ENCODE assay signal across 2 cellular contexts in the genomic region with DNA sequence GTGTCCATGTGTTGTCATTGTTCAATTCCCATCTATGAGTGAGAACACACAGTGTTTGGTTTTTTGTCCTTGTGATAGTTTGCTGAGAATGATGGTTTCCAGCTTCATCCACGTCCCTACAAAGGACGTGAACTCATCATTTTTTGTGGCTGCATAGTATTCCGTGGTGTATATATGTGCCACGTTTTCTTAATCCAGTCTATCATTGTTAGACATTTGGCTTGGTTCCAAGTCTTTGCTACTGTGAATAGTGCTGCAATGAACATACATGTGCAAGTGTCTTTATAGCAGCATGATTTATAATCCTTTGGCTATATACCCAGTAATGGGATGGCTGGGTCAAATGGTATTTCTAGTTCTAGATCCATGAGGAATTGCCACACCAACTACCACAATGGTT.
A peak's percentile ranks its signal among the peaks of the same experiment; 100 is the strongest.
DNase-seq lines count a peak whose midpoint lies in the region; ATAC-seq, FAIRE-seq and TF ChIP-seq lines count a peak whose summit lies in the region.
"Not testable (repeated sequence)": the region's sequence is repeated elsewhere in the genome, so short reads cannot be mapped to it uniquely, and the experiment has no call there.

No MANE protein-coding gene starts in this region.

- not testable (repeated sequence) for H3K36me3 ChIP-seq in HEK293 (ENCODE audit: control insufficient read depth in 2 of 2, insufficient read depth in 1 of 2, low read length in 2 of 2); K562 (ENCODE audit: control insufficient read depth, insufficient read depth, low read length)

- H3K9ac ChIP-seq in K562 (ENCODE audit: insufficient read depth in 1 of 2, low read depth in 2 of 2, low read length in 2 of 2): not testable (repeated sequence)

- H3K79me2 ChIP-seq in K562 (ENCODE audit: control insufficient read depth, insufficient read depth, low read length): not testable (repeated sequence)

- not testable (repeated sequence) for TF ChIP-seq CTCF in HEK293 (tag by site-specific recombination; IDR thresholded peaks at IDR 0.05); K562 (IDR thresholded peaks at IDR 0.05 in 2 of 3, conservative IDR thresholded peaks at IDR 0.05 in 1 of 3; ENCODE audit: insufficient read depth in 2 of 3, low read depth in 1 of 3, low read length in 3 of 3)

- H4K20me1 ChIP-seq in K562 (replicated peaks; ENCODE audit: control insufficient read depth, insufficient read depth, low read length): not testable (repeated sequence)

- H3K27me3 ChIP-seq in K562 (ENCODE audit: control insufficient read depth in 2 of 2, insufficient read depth in 2 of 2, low read length in 2 of 2): not testable (repeated sequence)

- not testable (repeated sequence) for TF ChIP-seq POLR2A in K562 (conservative IDR thresholded peaks at IDR 0.05)

- not testable (repeated sequence) for H3K27ac ChIP-seq in HEK293 (ENCODE audit: extremely low read depth, low read depth, low read length); K562 (ENCODE audit: extremely low read depth, low read depth, low read length)

- not testable (repeated sequence) for H3K4me1 ChIP-seq in HEK293 (ENCODE audit: control insufficient read depth, insufficient read depth, low read length); K562 (replicated peaks in 1 of 2; ENCODE audit: control insufficient read depth in 2 of 2, insufficient read depth in 2 of 2, low read length in 2 of 2)

- not testable (repeated sequence) for H3K4me2 ChIP-seq in K562 (ENCODE audit: insufficient read depth, low read length)

- H3K9me3 ChIP-seq in HEK293 (ENCODE audit: control insufficient read depth, insufficient read depth, low read depth, low read length); K562 (replicated peaks; ENCODE audit: control insufficient read depth, insufficient read depth, low read depth, low read length): not testable (repeated sequence)

- in situ Hi-C loops in K562 (cut with MboI): not testable (repeated sequence)

- H3K9me1 ChIP-seq in K562 (ENCODE audit: control insufficient read depth, insufficient read depth, low read length): not testable (repeated sequence)

- intact Hi-C loops in K562 (cut with micrococcal nuclease): not testable (repeated sequence)

- CTCF ChIA-PET in HEK293 (lab: Yijun Ruan, JAX); K562 (lab: Yijun Ruan, JAX; ENCODE audit: low intra/inter-chr PET ratio): not testable (repeated sequence)

- 14% methylated on average over 4 of the region's 4 CpGs for WGBS in K562 (ENCODE audit: insufficient coverage, low coverage, missing lambda C conversion rate)

- not testable (repeated sequence) for DNase-seq in K562 (ENCODE audit: extremely low read depth in 1 of 4, low spot score in 3 of 4)

- not testable (repeated sequence) for FAIRE-seq in K562 (lab: Jason Lieb, UNC)

- ATAC-seq in K562: not testable (repeated sequence)

- H2AFZ ChIP-seq in K562 (ENCODE audit: low read depth, low read length): not testable (repeated sequence)

- not testable (repeated sequence) for TF ChIP-seq RAD21 in K562 (CRISPR knock-in tag; conservative IDR thresholded peaks at IDR 0.05 in 1 of 2, IDR thresholded peaks at IDR 0.05 in 1 of 2)

- not testable (repeated sequence) for BruUV-seq in K562 (replicated peaks; lab: Mats Ljungman, UMichigan)

- not testable (repeated sequence) for TF ChIP-seq EP300 in K562 (IDR thresholded peaks at IDR 0.05; ENCODE audit: low read length)

- not testable (repeated sequence) for H3K4me3 ChIP-seq in HEK293 (ENCODE audit: low read depth, low read length); K562

- POLR2A ChIA-PET in HEK293 (lab: Yijun Ruan, JAX); K562 (lab: Yijun Ruan, JAX): not testable (repeated sequence)

TF ChIP-seq in HEK293, 187 proteins besides CTCF, POLR2A, EP300 and RAD21:
- TF ChIP-seq ZNF146 (tag by site-specific recombination; IDR thresholded peaks at IDR 0.05): 0 out of 2 replicates have a peak, but pooled peaks have one; percentile 13

TF ChIP-seq in K562, 482 proteins besides CTCF, POLR2A, EP300 and RAD21:
- peak; percentile 72 for TF ChIP-seq NFIC (IDR thresholded peaks at IDR 0.05)
- peak; percentile 60 for TF ChIP-seq ZNF146 (CRISPR knock-in tag; IDR thresholded peaks at IDR 0.05; ENCODE audit: unreplicated experiment)
